ENCODE assay signal across 7 cellular contexts in the genomic region with DNA sequence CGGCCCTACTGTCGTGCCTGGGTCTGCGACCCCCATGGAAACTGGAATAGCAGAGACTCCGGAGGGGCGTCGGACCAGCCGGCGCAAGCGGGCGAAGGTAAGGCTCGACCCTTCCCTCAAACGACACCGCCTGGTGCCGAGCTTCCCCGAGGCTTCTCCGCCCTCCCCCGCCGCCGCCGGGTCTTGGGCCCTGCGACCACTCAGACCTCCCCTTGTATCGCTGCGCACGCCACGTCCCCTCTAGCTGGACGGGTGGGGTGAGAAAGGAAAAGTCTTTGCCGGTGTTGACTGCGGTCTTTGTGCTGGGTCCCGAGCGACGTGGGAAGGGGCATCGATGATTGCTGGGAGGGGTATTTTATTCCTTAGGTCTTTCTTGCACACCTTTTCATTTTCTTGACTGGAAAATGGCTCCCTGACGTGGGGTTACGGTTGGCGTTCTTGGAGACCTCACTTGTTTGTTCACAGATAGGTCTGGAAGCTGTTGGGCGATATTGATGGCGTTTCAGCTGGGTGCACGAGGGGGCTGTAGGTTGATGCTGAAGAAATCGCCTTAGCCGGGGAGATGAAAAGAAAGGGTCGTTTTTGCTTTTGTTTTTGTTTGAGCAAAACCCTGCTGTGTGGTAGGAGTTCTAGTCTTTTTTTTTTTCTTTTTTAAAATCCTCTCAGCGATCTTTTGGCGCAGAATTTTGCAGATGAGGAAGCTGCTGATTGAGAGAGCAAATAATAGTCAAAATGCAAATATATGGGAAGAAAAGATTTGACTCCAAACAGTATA. TPM values are rescaled to one million over a fixed set of nuclear protein-coding genes. Genes with fewer than 3 reads are reported as not detected.
DNase-seq lines count a peak whose midpoint lies in the region; TF ChIP-seq lines count a peak whose summit lies in the region.

No MANE protein-coding gene starts in this region.

- peak overlapping the region; percentile 80 for H3K4me3 ChIP-seq in GM12875 (ENCODE audit: low read depth, low read length)
- H3K4me3 ChIP-seq in HEK293 (ENCODE audit: low read depth, low read length): peak overlapping the region; percentile 85
- H3K4me3 ChIP-seq in esophagus (ENCODE audit: low read depth in 1 of 2, low read length in 2 of 2): peak overlapping the region; percentile 81 to 90
- H3K4me3 ChIP-seq in muscle layer of colon (ENCODE audit: low read depth in 1 of 2, low read length in 2 of 2): peak overlapping the region; percentile 67 to 91
- H3K4me3 ChIP-seq in thymus (ENCODE audit: low read length): peak overlapping the region; percentile 76

- H3K36me3 ChIP-seq in HEK293 (ENCODE audit: control insufficient read depth in 2 of 2, insufficient read depth in 1 of 2, low read length in 2 of 2): no peaks in the 10 kb centered on the region
- H3K36me3 ChIP-seq in esophagus (ENCODE audit: control insufficient read depth in 2 of 2, insufficient read depth in 2 of 2, low read length in 1 of 2): no peaks in the 10 kb centered on the region
- H3K36me3 ChIP-seq in muscle layer of colon (ENCODE audit: insufficient read depth, low read length): no peaks in the 10 kb centered on the region
- H3K36me3 ChIP-seq in thymus (ENCODE audit: control insufficient read depth, insufficient read depth): no peaks in the 10 kb centered on the region

- H3K9ac ChIP-seq in muscle layer of colon (ENCODE audit: low read length): peak overlapping the region; percentile 91

- WGBS in esophagus, 2 donors: 0 to 1% methylated on average over 34 to 43 of the region's 43 CpGs
- under 1% methylated on average over 43 of the region's 43 CpGs for WGBS in thymus

- no peaks in the 10 kb centered on the region for H3K27me3 ChIP-seq in esophagus (ENCODE audit: control insufficient read depth in 1 of 2, insufficient read depth in 2 of 2, low read length in 2 of 2)
- no peaks in the 10 kb centered on the region for H3K27me3 ChIP-seq in muscle layer of colon (ENCODE audit: control insufficient read depth in 1 of 2, insufficient read depth in 2 of 2, low read length in 2 of 2)
- H3K27me3 ChIP-seq in thymus (ENCODE audit: control insufficient read depth, insufficient read depth): no peaks in the 10 kb centered on the region

- no peak for TF ChIP-seq CTCF in GM12875 (IDR thresholded peaks at IDR 0.05; ENCODE audit: borderline replicate concordance, insufficient read depth, low read depth, low read length)
- TF ChIP-seq CTCF in HEK293 (tag by site-specific recombination; IDR thresholded peaks at IDR 0.05): no peak

- CTCF ChIA-PET in HEK293 (lab: Yijun Ruan, JAX): interaction anchor here (0.7 to 1.2 kb wide), 2 partner anchors 29 to 164 kb away, joined by 3 to 5 read pairs; no protein-coding TSS in a partner anchor

- H3K27ac ChIP-seq in HEK293 (ENCODE audit: extremely low read depth, low read depth, low read length) (peak overlapping the region; percentile 83), esophagus (ENCODE audit: low read depth in 2 of 2, low read length in 1 of 2) (peak overlapping the region; percentile 87 to 92), muscle layer of colon (ENCODE audit: low read depth, low read length) (peak overlapping the region; percentile 88), thymus (ENCODE audit: low read depth) (peak overlapping the region; percentile 94)

- no peaks in the 10 kb centered on the region for H3K4me1 ChIP-seq in HEK293 (ENCODE audit: control insufficient read depth, insufficient read depth, low read length)
- H3K4me1 ChIP-seq in esophagus (ENCODE audit: control insufficient read depth in 2 of 2, insufficient read depth in 2 of 2, low read length in 1 of 2): no peaks in the 10 kb centered on the region
- H3K4me1 ChIP-seq in muscle layer of colon (ENCODE audit: insufficient read depth, low read length): peaks cover 8% of the 10 kb centered on the region
- peaks cover 6% of the 10 kb centered on the region for H3K4me1 ChIP-seq in thymus (ENCODE audit: control insufficient read depth, insufficient read depth, low read length)

- H3K9me3 ChIP-seq in HEK293 (ENCODE audit: control insufficient read depth, insufficient read depth, low read depth, low read length) (no peaks in the 10 kb centered on the region), esophagus (ENCODE audit: control insufficient read depth in 2 of 2, insufficient read depth in 1 of 2, low read depth in 1 of 2, low read length in 1 of 2) (no peaks in the 10 kb centered on the region), muscle layer of colon (ENCODE audit: low read length) (no peaks in the 10 kb centered on the region), thymus (ENCODE audit: control insufficient read depth) (no peaks in the 10 kb centered on the region)

- POLR2A ChIA-PET in HEK293 (lab: Yijun Ruan, JAX): interaction anchor here (1.7 kb wide), 1 partner anchor 158 kb away, joined by 4 read pairs; no protein-coding TSS in a partner anchor

- peak; percentile 88 for DNase-seq in NCI-H1092 treated with DMSO at 0.1 percent for 48 hours (lab: John Stamatoyannopoulos, UW)
- DNase-seq in activated T-cell treated with anti-CD3 and anti-CD28 coated beads for 1 hour (ENCODE audit: low read depth): peak; percentile 4

TF ChIP-seq in HEK293, 187 proteins besides CTCF, POLR2A, EP300 and RAD21 (continues in another document):
- no peak for TF ChIP-seq ZNF426 (tag by site-specific recombination; IDR thresholded peaks at IDR 0.05)
- TF ChIP-seq, protein P1, sequence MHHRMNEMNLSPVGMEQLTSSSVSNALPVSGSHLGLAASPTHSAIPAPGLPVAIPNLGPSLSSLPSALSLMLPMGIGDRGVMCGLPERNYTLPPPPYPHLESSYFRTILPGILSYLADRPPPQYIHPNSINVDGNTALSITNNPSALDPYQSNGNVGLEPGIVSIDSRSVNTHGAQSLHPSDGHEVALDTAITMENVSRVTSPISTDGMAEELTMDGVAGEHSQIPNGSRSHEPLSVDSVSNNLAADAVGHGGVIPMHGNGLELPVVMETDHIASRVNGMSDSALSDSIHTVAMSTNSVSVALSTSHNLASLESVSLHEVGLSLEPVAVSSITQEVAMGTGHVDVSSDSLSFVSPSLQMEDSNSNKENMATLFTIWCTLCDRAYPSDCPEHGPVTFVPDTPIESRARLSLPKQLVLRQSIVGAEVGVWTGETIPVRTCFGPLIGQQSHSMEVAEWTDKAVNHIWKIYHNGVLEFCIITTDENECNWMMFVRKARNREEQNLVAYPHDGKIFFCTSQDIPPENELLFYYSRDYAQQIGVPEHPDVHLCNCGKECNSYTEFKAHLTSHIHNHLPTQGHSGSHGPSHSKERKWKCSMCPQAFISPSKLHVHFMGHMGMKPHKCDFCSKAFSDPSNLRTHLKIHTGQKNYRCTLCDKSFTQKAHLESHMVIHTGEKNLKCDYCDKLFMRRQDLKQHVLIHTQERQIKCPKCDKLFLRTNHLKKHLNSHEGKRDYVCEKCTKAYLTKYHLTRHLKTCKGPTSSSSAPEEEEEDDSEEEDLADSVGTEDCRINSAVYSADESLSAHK (tag by site-specific recombination; IDR thresholded peaks at IDR 0.05): no peak
- TF ChIP-seq ZNF830 (tag by site-specific recombination; IDR thresholded peaks at IDR 0.05; ENCODE audit: low read depth): no peak
- no peak for TF ChIP-seq ZNF768 (tag by site-specific recombination; IDR thresholded peaks at IDR 0.05)
- no peak for TF ChIP-seq ZFHX2 (tag by site-specific recombination; conservative IDR thresholded peaks at IDR 0.05)
- no peak for TF ChIP-seq ZNF501 (tag by site-specific recombination; IDR thresholded peaks at IDR 0.05)
- 0 out of 2 replicates have a peak, but pooled peaks have one; percentile 11 for TF ChIP-seq ZBTB20 (tag by site-specific recombination; IDR thresholded peaks at IDR 0.05)
- no peak for TF ChIP-seq KLF10 (tag by site-specific recombination; IDR thresholded peaks at IDR 0.05)
- no peak for TF ChIP-seq ZNF670 (tag by site-specific recombination; IDR thresholded peaks at IDR 0.05; ENCODE audit: low read depth)
- TF ChIP-seq ZNF248 (tag by site-specific recombination; IDR thresholded peaks at IDR 0.05): no peak
- no peak for TF ChIP-seq ZNF221 (tag by site-specific recombination; IDR thresholded peaks at IDR 0.05; ENCODE audit: borderline replicate concordance)
- no peak for TF ChIP-seq ZNF654 (tag by site-specific recombination; IDR thresholded peaks at IDR 0.05; ENCODE audit: low read depth)
- no peak for TF ChIP-seq ZNF510 (tag by site-specific recombination; IDR thresholded peaks at IDR 0.05; ENCODE audit: insufficient replicate concordance)
- TF ChIP-seq, protein P2, sequence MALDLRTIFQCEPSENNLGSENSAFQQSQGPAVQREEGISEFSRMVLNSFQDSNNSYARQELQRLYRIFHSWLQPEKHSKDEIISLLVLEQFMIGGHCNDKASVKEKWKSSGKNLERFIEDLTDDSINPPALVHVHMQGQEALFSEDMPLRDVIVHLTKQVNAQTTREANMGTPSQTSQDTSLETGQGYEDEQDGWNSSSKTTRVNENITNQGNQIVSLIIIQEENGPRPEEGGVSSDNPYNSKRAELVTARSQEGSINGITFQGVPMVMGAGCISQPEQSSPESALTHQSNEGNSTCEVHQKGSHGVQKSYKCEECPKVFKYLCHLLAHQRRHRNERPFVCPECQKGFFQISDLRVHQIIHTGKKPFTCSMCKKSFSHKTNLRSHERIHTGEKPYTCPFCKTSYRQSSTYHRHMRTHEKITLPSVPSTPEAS (tag by site-specific recombination; IDR thresholded peaks at IDR 0.05): no peak
- TF ChIP-seq ZNF394 (tag by site-specific recombination; IDR thresholded peaks at IDR 0.05; ENCODE audit: borderline replicate concordance): no peak
- TF ChIP-seq ZNF610 (tag by site-specific recombination; IDR thresholded peaks at IDR 0.05; ENCODE audit: borderline replicate concordance): no peak
- TF ChIP-seq, protein P3, sequence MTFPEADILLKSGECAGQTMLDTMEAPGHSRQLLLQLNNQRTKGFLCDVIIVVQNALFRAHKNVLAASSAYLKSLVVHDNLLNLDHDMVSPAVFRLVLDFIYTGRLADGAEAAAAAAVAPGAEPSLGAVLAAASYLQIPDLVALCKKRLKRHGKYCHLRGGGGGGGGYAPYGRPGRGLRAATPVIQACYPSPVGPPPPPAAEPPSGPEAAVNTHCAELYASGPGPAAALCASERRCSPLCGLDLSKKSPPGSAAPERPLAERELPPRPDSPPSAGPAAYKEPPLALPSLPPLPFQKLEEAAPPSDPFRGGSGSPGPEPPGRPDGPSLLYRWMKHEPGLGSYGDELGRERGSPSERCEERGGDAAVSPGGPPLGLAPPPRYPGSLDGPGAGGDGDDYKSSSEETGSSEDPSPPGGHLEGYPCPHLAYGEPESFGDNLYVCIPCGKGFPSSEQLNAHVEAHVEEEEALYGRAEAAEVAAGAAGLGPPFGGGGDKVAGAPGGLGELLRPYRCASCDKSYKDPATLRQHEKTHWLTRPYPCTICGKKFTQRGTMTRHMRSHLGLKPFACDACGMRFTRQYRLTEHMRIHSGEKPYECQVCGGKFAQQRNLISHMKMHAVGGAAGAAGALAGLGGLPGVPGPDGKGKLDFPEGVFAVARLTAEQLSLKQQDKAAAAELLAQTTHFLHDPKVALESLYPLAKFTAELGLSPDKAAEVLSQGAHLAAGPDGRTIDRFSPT (tag by site-specific recombination; IDR thresholded peaks at IDR 0.05): no peak

RNA-seq across cellular contexts. Expression of a gene that starts 0.8 kb away (rescaled TPM):
- polyA plus RNA-seq in esophagus: 10 to 100 TPM; 15.6 to 32.0 TPM
- polyA plus RNA-seq in thymus: 34.8 TPM

RNA-seq across cellular contexts. Expression of a gene that starts 4.4 kb away (rescaled TPM):
- not detected for polyA plus RNA-seq in esophagus
- 0.32 TPM for polyA plus RNA-seq in thymus

RNA-seq across cellular contexts. Expression of a gene that starts 47.4 kb away (rescaled TPM):
- polyA plus RNA-seq in esophagus: not detected
- polyA plus RNA-seq in thymus: not detected

Comparison
In these comparisons a context has a peak if more than half of its experiments do, and no peak if none do; other contexts are left out.
1. Peak in every context shown above with its lines: DNase-seq, H3K4me3 ChIP-seq and H3K27ac ChIP-seq.